Comparison of ENCODE assay signal across 17 cellular contexts in genomic region chr6:56752534-56752933, GRCh38.
"Had no signal": no experiment of that assay in that cellular context is flagged by ENCODE, and none has a peak within 500 bp of the region (broad histone marks: within the 10 kb centered on the region; RNA-seq: fewer than 3 reads in every experiment).

No MANE protein-coding gene starts in this region.

- H3K9me3 ChIP-seq: lower lobe of right lung, sigmoid colon, thyroid gland had no signal

- H3K9me3 Mint-ChIP-seq: activated B cell treated with CpG ODN at 0.5 μM for 24 hours; activated CD4-positive, alpha-beta T cell treated with anti-CD3 and anti-CD28 coated beads, Interleukin-2, amount 10 ng/mL, durations not matched to agents 24 days and 14 days; activated naive CD8-positive, alpha-beta T cell treated with anti-CD3 and anti-CD28 coated beads, Interleukin-2, amount 10 ng/mL, durations not matched to agents 7 days and 5 days; activated T-helper 1 cell treated with anti-CD3 and anti-CD28 coated beads, Interleukin-12 subunit alpha, Interleukin-12 subunit beta, Interleukin-2, Interleukin-4 antibody, amounts not matched to agents 30 ng/mL and 10 ng/mL and 1 ng/mL, durations not matched to agents 14 hours and 24 hours and 36 hours; immature natural killer cell; mesothelial cell of epicardium; nephron progenitor cell had no signal

- H3K4me1 Mint-ChIP-seq: activated B cell treated with CpG ODN at 0.5 μM for 24 hours, immature natural killer cell, nephron progenitor cell had no signal

- H3K4me3 ChIP-seq: lower lobe of right lung, sigmoid colon, thyroid gland had no signal

- H3K36me3 Mint-ChIP-seq: activated naive CD8-positive, alpha-beta T cell treated with anti-CD3 and anti-CD28 coated beads, Interleukin-2, amount 10 ng/mL, durations not matched to agents 7 days and 5 days; immature natural killer cell; mesothelial cell of epicardium had no signal

- H3K4me3 Mint-ChIP-seq: activated B cell treated with CpG ODN at 0.5 μM for 24 hours; activated CD4-positive, alpha-beta T cell treated with anti-CD3 and anti-CD28 coated beads, Interleukin-2, amount 10 ng/mL, durations not matched to agents 24 days and 14 days; activated naive CD8-positive, alpha-beta T cell treated with anti-CD3 and anti-CD28 coated beads, Interleukin-2, amount 10 ng/mL, durations not matched to agents 7 days and 5 days; activated T-helper 1 cell treated with anti-CD3 and anti-CD28 coated beads, Interleukin-12 subunit alpha, Interleukin-12 subunit beta, Interleukin-2, Interleukin-4 antibody, amounts not matched to agents 30 ng/mL and 10 ng/mL and 1 ng/mL, durations not matched to agents 14 hours and 24 hours and 36 hours; immature natural killer cell; mesothelial cell of epicardium; nephron progenitor cell had no signal

- H3K36me3 ChIP-seq: lower lobe of right lung, sigmoid colon, thyroid gland had no signal

- H3K27ac ChIP-seq: lower lobe of right lung, thyroid gland had no signal

- H3K27me3 ChIP-seq: sigmoid colon, thyroid gland had no signal

- H3K27ac Mint-ChIP-seq: activated B cell treated with CpG ODN at 0.5 μM for 24 hours; activated CD4-positive, alpha-beta T cell treated with anti-CD3 and anti-CD28 coated beads, Interleukin-2, amount 10 ng/mL, durations not matched to agents 24 days and 14 days; activated naive CD8-positive, alpha-beta T cell treated with anti-CD3 and anti-CD28 coated beads, Interleukin-2, amount 10 ng/mL, durations not matched to agents 7 days and 5 days; activated T-helper 1 cell treated with anti-CD3 and anti-CD28 coated beads, Interleukin-12 subunit alpha, Interleukin-12 subunit beta, Interleukin-2, Interleukin-4 antibody, amounts not matched to agents 30 ng/mL and 10 ng/mL and 1 ng/mL, durations not matched to agents 14 hours and 24 hours and 36 hours; immature natural killer cell; mesothelial cell of epicardium; nephron progenitor cell had no signal

- H3K27me3 Mint-ChIP-seq: activated B cell treated with CpG ODN at 0.5 μM for 24 hours; activated CD4-positive, alpha-beta T cell treated with anti-CD3 and anti-CD28 coated beads, Interleukin-2, amount 10 ng/mL, durations not matched to agents 24 days and 14 days had no signal

- DNase-seq: activated B cell treated with CpG ODN at 0.5 μM for 24 hours; activated CD4-positive, alpha-beta T cell treated with anti-CD3 and anti-CD28 coated beads, Interleukin-2, amount 10 ng/mL, durations not matched to agents 24 days and 14 days; activated CD8-positive, alpha-beta memory T cell treated with anti-CD3 and anti-CD28 coated beads for 24 hours; activated naive CD4-positive, alpha-beta T cell; activated naive CD8-positive, alpha-beta T cell treated with anti-CD3 and anti-CD28 coated beads, Interleukin-2, amount 10 ng/mL, durations not matched to agents 7 days and 5 days; cortex of kidney; effector CD8-positive, alpha-beta T cell; foreskin melanocyte; immature natural killer cell; lower lobe of right lung; nephron progenitor cell; sigmoid colon; stimulated activated CD4-positive, alpha-beta T cell treated with anti-CD3 and anti-CD28 coated beads, Interleukin-12 subunit alpha, Interleukin-12 subunit beta, amount 100 ng/mL, for 4 hours; stimulated activated CD4-positive, alpha-beta T cell treated with anti-CD3 and anti-CD28 coated beads, Interleukin-2, amount 100 ng/mL, for 24 hours had no signal
